Comparison of ENCODE assay signal across 20 cellular contexts in genomic region chr12:31872831-31873604, GRCh38.
DNase-seq lines count a peak whose midpoint lies in the region; ATAC-seq and TF ChIP-seq lines count a peak whose summit lies in the region.
"Had no signal": no experiment of that assay in that cellular context is flagged by ENCODE, and none has a peak within 500 bp of the region (broad histone marks: within the 10 kb centered on the region; RNA-seq: fewer than 3 reads in every experiment).

No MANE protein-coding gene starts in this region.

- H2BK15ac ChIP-seq in mesendoderm (replicated peaks; ENCODE audit: low read depth): no peak overlapping the region

- ATAC-seq in CD4-positive, alpha-beta T cell (ENCODE audit: poor library complexity): no peak
- ATAC-seq in T-helper 17 cell: no peak
- ATAC-seq: foreskin keratinocyte, psoas muscle had no signal

- H3K4me1 ChIP-seq in mesendoderm (ENCODE audit: control insufficient read depth, low read depth, low read length): peaks cover 21% of the 10 kb centered on the region
- H3K4me1 ChIP-seq: foreskin keratinocyte, neural progenitor cell, psoas muscle had no signal

- no peak overlapping the region for H3K9ac ChIP-seq in mesendoderm (ENCODE audit: low read length)
- H3K9ac ChIP-seq: BLaER1 treated with 17β-estradiol and CSF1 and Interleukin-3, amounts not matched to agents 10 nM and 100 nM; neural progenitor cell; SK-N-SH had no signal

- H3K56ac ChIP-seq in mesendoderm (ENCODE audit: low read length): no peak overlapping the region

- H3K4ac ChIP-seq in mesendoderm (ENCODE audit: low read depth, low read length): no peak overlapping the region

- CTCF ChIA-PET in CD4-positive, alpha-beta T cell (lab: Charles Lee): no interaction called here

- H3K27me3 Mint-ChIP-seq in CD4-positive, alpha-beta T cell: no peaks in the 10 kb centered on the region
- no peaks in the 10 kb centered on the region for H3K27me3 Mint-ChIP-seq in T-helper 17 cell

- H3K18ac ChIP-seq in mesendoderm (ENCODE audit: low read length): no peak overlapping the region

- intact Hi-C loops in CD4-positive, alpha-beta T cell (cut with DNase I, micrococcal nuclease): no loop called here

- no peak overlapping the region for H3K4me3 Mint-ChIP-seq in CD4-positive, alpha-beta T cell
- no peak overlapping the region for H3K4me3 Mint-ChIP-seq in T-helper 17 cell
- H3K4me3 Mint-ChIP-seq: neural progenitor cell had no signal

- peak; percentile 12 to 51 for DNase-seq in NCI-H524 (lab: John Stamatoyannopoulos, UW)
- no peak for DNase-seq in NCI-H524 treated with DMSO at 0.1 percent for 48 hours (lab: John Stamatoyannopoulos, UW)
- no peak for DNase-seq in CD4-positive, alpha-beta T cell
- DNase-seq in T-helper 17 cell: no peak
- DNase-seq in mesendoderm: no peak
- no peak for DNase-seq in hippocampal formation (lab: John Stamatoyannopoulos, UW)
- no peak for DNase-seq in HuH-7 (ENCODE audit: low spot score)
- no peak for DNase-seq in 8988T
- DNase-seq: foreskin keratinocyte; IMR-90; MG63; NCI-H1694; NK-92 treated with Interleukin-12 subunit alpha and Interleukin-12 subunit beta, amount 100 ng/mL, for 24 hours; psoas muscle; SK-N-SH; stimulated activated CD4-positive, alpha-beta T cell treated with anti-CD3 and anti-CD28 coated beads, Interleukin-4, amount 100 ng/mL, for 4 hours had no signal

- no peak overlapping the region for H3K27ac ChIP-seq in CD4-positive, alpha-beta T cell (ENCODE audit: low read depth, low read length)
- no peak overlapping the region for H3K27ac ChIP-seq in mesendoderm (ENCODE audit: low read depth, low read length)
- H3K27ac ChIP-seq: epithelial cell of prostate, foreskin keratinocyte, neural progenitor cell, psoas muscle had no signal

- no peaks in the 10 kb centered on the region for H3K79me2 ChIP-seq in mesendoderm (ENCODE audit: control insufficient read depth, insufficient read depth, low read length)

- no peaks in the 10 kb centered on the region for H3K9me3 ChIP-seq in CD4-positive, alpha-beta T cell (ENCODE audit: control insufficient read depth, low read length)
- no peaks in the 10 kb centered on the region for H3K9me3 ChIP-seq in T-helper 17 cell (ENCODE audit: control insufficient read depth, low read length, poor library complexity, severe bottlenecking)
- H3K9me3 ChIP-seq: MG63, psoas muscle, SK-N-SH had no signal

- no peak overlapping the region for H3K4me2 ChIP-seq in mesendoderm (ENCODE audit: low read length)
- H3K4me2 ChIP-seq: BLaER1 treated with 17β-estradiol and CSF1 and Interleukin-3, amounts not matched to agents 10 nM and 100 nM; neural progenitor cell; SK-N-SH; smooth muscle cell had no signal

- TF ChIP-seq CTCF in CD4-positive, alpha-beta T cell (IDR thresholded peaks at IDR 0.05): no peak

- peak overlapping the region; percentile 99 for H3K27ac Mint-ChIP-seq in CD4-positive, alpha-beta T cell
- peak overlapping the region; percentile 98 for H3K27ac Mint-ChIP-seq in T-helper 17 cell
- H3K27ac Mint-ChIP-seq: neural progenitor cell had no signal

- POLR2A ChIA-PET in CD4-positive, alpha-beta T cell (lab: Charles Lee): interaction anchor here (1.4 to 2.0 kb wide), 2 partner anchors 17 to 87 kb away, joined by 3 to 5 read pairs; partner anchors contain the start of gene RESF1

- peaks cover 12% of the 10 kb centered on the region for H3K36me3 Mint-ChIP-seq in CD4-positive, alpha-beta T cell (ENCODE audit: low read depth)
- H3K36me3 Mint-ChIP-seq in T-helper 17 cell (ENCODE audit: low read depth): no peaks in the 10 kb centered on the region
- H3K36me3 Mint-ChIP-seq: neural progenitor cell had no signal

- peak overlapping the region; percentile 6 for H2AK5ac ChIP-seq in mesendoderm (ENCODE audit: low read length)

- H2BK120ac ChIP-seq in mesendoderm (ENCODE audit: low read depth, low read length): no peak overlapping the region

- no peak overlapping the region for H3K23ac ChIP-seq in mesendoderm (ENCODE audit: low read length)

- no peak overlapping the region for H2BK5ac ChIP-seq in mesendoderm (ENCODE audit: low read length)

- WGBS in mesendoderm (ENCODE audit: extremely low coverage, insufficient coverage, low lambda C conversion rate): no CpG with 5 or more reads among the region's 19 CpGs

- no peaks in the 10 kb centered on the region for H3K27me3 ChIP-seq in CD4-positive, alpha-beta T cell (ENCODE audit: control insufficient read depth, insufficient read depth, low read length)
- no peaks in the 10 kb centered on the region for H3K27me3 ChIP-seq in mesendoderm (ENCODE audit: insufficient read depth, low read length, poor library complexity)
- H3K27me3 ChIP-seq: BLaER1 treated with 17β-estradiol and CSF1 and Interleukin-3, amounts not matched to agents 10 nM and 100 nM; foreskin keratinocyte; MG63; neural progenitor cell had no signal

- H3K4me1 Mint-ChIP-seq in CD4-positive, alpha-beta T cell (ENCODE audit: low read depth): peaks cover 44% of the 10 kb centered on the region
- peaks cover 12% of the 10 kb centered on the region for H3K4me1 Mint-ChIP-seq in T-helper 17 cell

- no peak overlapping the region for H4K8ac ChIP-seq in mesendoderm (ENCODE audit: low read depth, low read length)

- no peaks in the 10 kb centered on the region for H3K79me1 ChIP-seq in mesendoderm (ENCODE audit: low read length)

- peaks cover 9% of the 10 kb centered on the region for H3K9me3 Mint-ChIP-seq in CD4-positive, alpha-beta T cell

- no peak overlapping the region for H3K4me3 ChIP-seq in mesendoderm (ENCODE audit: low read length)
- H3K4me3 ChIP-seq: MG63, neural progenitor cell, psoas muscle, smooth muscle cell had no signal

- H3K36me3 ChIP-seq in mesendoderm (ENCODE audit: control insufficient read depth, insufficient read depth, low read length): no peaks in the 10 kb centered on the region
- H3K36me3 ChIP-seq: MG63, neural progenitor cell had no signal

- H4K5ac ChIP-seq in mesendoderm (ENCODE audit: low read length): no peak overlapping the region

Comparison
In these comparisons a context has a peak if more than half of its experiments do, and no peak if none do; other contexts are left out.
1. DNase-seq: peak in NCI-H524 (2 of 2); none in NCI-H524 treated with DMSO at 0.1 percent for 48 hours (single experiment), CD4-positive, alpha-beta T cell (0 of 10), T-helper 17 cell (0 of 3), mesendoderm (single experiment), hippocampal formation (0 of 2), HuH-7 (single experiment) and 8988T (single experiment).